ENCODE assay signal across 21 cellular contexts in genomic region chr17:79657861-79658810, GRCh38. TPM values are rescaled to one million over a fixed set of nuclear protein-coding genes. Genes with fewer than 3 reads are reported as not detected.
DNase-seq lines count a peak whose midpoint lies in the region; ATAC-seq and TF ChIP-seq lines count a peak whose summit lies in the region.
"Had no signal": no experiment of that assay in that cellular context is flagged by ENCODE, and none has a peak within 500 bp of the region (broad histone marks: within the 10 kb centered on the region; RNA-seq: fewer than 3 reads in every experiment).

No MANE protein-coding gene starts in this region.

- H3K4me1 Mint-ChIP-seq in brain, result peaks cover 21% of the 10 kb centered on the region
- H3K4me1 Mint-ChIP-seq: activated naive CD8-positive, alpha-beta T cell treated with anti-CD3 and anti-CD28 coated beads, Interleukin-2, amount 50 U/mL, for 24 hours; activated T-helper 17 cell treated with anti-CD3 and anti-CD28 coated beads, Interleukin-2, amount 50 U/mL, for 72 hours had no signal

- peaks cover 14 to 43% (median 24%) of the 10 kb centered on the region in 5 experiments for H3K9me3 Mint-ChIP-seq in brain

- in situ Hi-C loops in ACHN (cut with HindIII; ENCODE audit: low pct_ligation_motif_present, low pct_unique_long_range_greater_than_20kb, low sequenced_read_pairs), result no loop called here

- H3K36me3 ChIP-seq in upper lobe of right lung, result no peaks in the 10 kb centered on the region
- H3K36me3 ChIP-seq: brain microvascular endothelial cell, gastrocnemius medialis, left lung, SJSA1, thyroid gland had no signal

- no peaks in the 10 kb centered on the region for H3K9me3 ChIP-seq in upper lobe of right lung
- H3K9me3 ChIP-seq: gastrocnemius medialis, thyroid gland had no signal

- no peak for TF ChIP-seq CTCF in brain (conservative IDR thresholded peaks at IDR 0.05)
- TF ChIP-seq CTCF in upper lobe of right lung (IDR thresholded peaks at IDR 0.05), result no peak

- H3K27me3 ChIP-seq in upper lobe of right lung, result peaks cover 11% of the 10 kb centered on the region
- H3K27me3 ChIP-seq: brain microvascular endothelial cell, thyroid gland had no signal

- intact Hi-C loops in upper lobe of right lung (cut with DNase I), result no loop called here

- H3K36me3 Mint-ChIP-seq in brain, result no peaks in the 10 kb centered on the region
- H3K36me3 Mint-ChIP-seq: stimulated activated memory B cell treated with anti-CD40 and anti-IgM and Interleukin-4, amounts not matched to agents 10 μg/mL and 1 μg/mL and 100 μg/mL, for 72 hours had no signal

- no peak for ATAC-seq in upper lobe of right lung
- no peak for ATAC-seq in GM19467 (IDR thresholded peaks at IDR 0.05; ENCODE audit: unreplicated experiment)
- ATAC-seq in HG03354 (IDR thresholded peaks at IDR 0.05; ENCODE audit: poor library complexity, severe bottlenecking, unreplicated experiment), result no peak
- ATAC-seq: activated naive CD8-positive, alpha-beta T cell treated with anti-CD3 and anti-CD28 coated beads, Interleukin-2, amount 50 U/mL, for 24 hours; activated T-helper 17 cell treated with anti-CD3 and anti-CD28 coated beads, Interleukin-2, amount 50 U/mL, for 72 hours; gastrocnemius medialis; stimulated activated memory B cell treated with anti-CD40 and anti-IgM and Interleukin-4, amounts not matched to agents 10 μg/mL and 1 μg/mL and 100 μg/mL, for 72 hours had no signal

- DNase-seq in NCI-H524 (lab: John Stamatoyannopoulos, UW) (peak; percentile 42 to 46), NCI-H524 treated with DMSO at 0.1 percent for 48 hours (lab: John Stamatoyannopoulos, UW) (no peak), mesenteric fat pad (ENCODE audit: low spot score) (peak; percentile 37), upper lobe of right lung (peak; percentile 3), ACHN (no peak)
- DNase-seq: activated naive CD8-positive, alpha-beta T cell treated with anti-CD3 and anti-CD28 coated beads, Interleukin-2, amount 50 U/mL, for 24 hours; cortex of kidney; gastrocnemius medialis; NCI-H1417 treated with DMSO at 0.1 percent for 48 hours; NCI-H2171; PC-9; thyroid gland had no signal

- H3K27ac Mint-ChIP-seq in brain, result peak overlapping the region; percentile 43 to 95 (median 76)
- H3K27ac Mint-ChIP-seq: activated naive CD8-positive, alpha-beta T cell treated with anti-CD3 and anti-CD28 coated beads, Interleukin-2, amount 50 U/mL, for 24 hours; activated T-helper 17 cell treated with anti-CD3 and anti-CD28 coated beads, Interleukin-2, amount 50 U/mL, for 72 hours; stimulated activated memory B cell treated with anti-CD40 and anti-IgM and Interleukin-4, amounts not matched to agents 10 μg/mL and 1 μg/mL and 100 μg/mL, for 72 hours had no signal

- peaks cover 38% of the 10 kb centered on the region for H3K27me3 Mint-ChIP-seq in brain

- no peak overlapping the region for H3K4me3 ChIP-seq in upper lobe of right lung
- H3K4me3 ChIP-seq: gastrocnemius medialis, left lung, PC-9, SJSA1, thyroid gland had no signal

- H3K4me3 Mint-ChIP-seq in brain, result peak overlapping the region in 4 of 5 experiments; percentile 17 to 56 (median 46)
- H3K4me3 Mint-ChIP-seq: activated naive CD8-positive, alpha-beta T cell treated with anti-CD3 and anti-CD28 coated beads, Interleukin-2, amount 50 U/mL, for 24 hours; activated T-helper 17 cell treated with anti-CD3 and anti-CD28 coated beads, Interleukin-2, amount 50 U/mL, for 72 hours; stimulated activated memory B cell treated with anti-CD40 and anti-IgM and Interleukin-4, amounts not matched to agents 10 μg/mL and 1 μg/mL and 100 μg/mL, for 72 hours had no signal

- no peak overlapping the region for H3K27ac ChIP-seq in upper lobe of right lung
- H3K27ac ChIP-seq: brain microvascular endothelial cell, C4-2B, gastrocnemius medialis, left lung, PC-9, SJSA1, thyroid gland had no signal

- H3K4me1 ChIP-seq in upper lobe of right lung, result no peaks in the 10 kb centered on the region
- H3K4me1 ChIP-seq: gastrocnemius medialis, left lung, SJSA1, thyroid gland had no signal

RNA-seq across cellular contexts. Expression of gene RBFOX3, which starts 47.3 kb away (rescaled TPM):
- 32.9 TPM for polyA plus RNA-seq in brain (ENCODE audit: insufficient read depth, low read depth, low replicate concordance)
- total RNA-seq in mesenteric fat pad (0.45 TPM), upper lobe of right lung (not detected)
- total RNA-seq: activated T-helper 17 cell treated with anti-CD3 and anti-CD28 coated beads, Interleukin-2, amount 50 U/mL, for 72 hours; gastrocnemius medialis; left lung; PC-9; SJSA1; thyroid gland had no signal

Comparison
In these comparisons a context has a peak if more than half of its experiments do, and no peak if none do; other contexts are left out.
1. DNase-seq: peak in NCI-H524 (2 of 2), mesenteric fat pad (single experiment) and upper lobe of right lung (single experiment); none in NCI-H524 treated with DMSO at 0.1 percent for 48 hours (single experiment) and ACHN (single experiment).